ENCODE assay signal across 8 cellular contexts in the genomic region with DNA sequence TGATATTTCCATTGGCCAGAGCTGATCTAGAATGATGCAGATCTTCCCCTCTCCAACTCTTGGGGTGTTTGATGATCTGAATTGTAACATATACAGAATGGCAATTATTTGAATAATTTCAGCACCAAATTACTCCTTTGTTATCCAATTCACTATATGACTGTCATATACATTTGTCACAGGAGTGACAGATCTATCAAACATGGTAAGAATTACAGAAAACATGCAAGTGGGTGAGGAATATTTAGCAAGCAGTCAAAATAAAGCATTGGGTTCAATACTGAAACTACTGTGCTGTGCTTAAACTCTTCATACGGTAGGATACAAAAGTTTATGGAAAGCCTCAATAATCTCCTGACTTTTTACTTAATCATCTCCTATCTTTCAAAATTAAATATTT. TPM values are rescaled to one million over a fixed set of nuclear protein-coding genes. Genes with fewer than 3 reads are reported as not detected.
"Had no signal": no experiment of that assay in that cellular context is flagged by ENCODE, and none has a peak within 500 bp of the region (broad histone marks: within the 10 kb centered on the region; RNA-seq: fewer than 3 reads in every experiment).

No MANE protein-coding gene starts in this region.

- H3K27ac ChIP-seq: GM23248, HL-60 had no signal

- DNase-seq: GM23248, GOT3, H7, HCEC 1CT, KBM-7 had no signal

- H3K4me3 ChIP-seq: GM23248 had no signal

- H3K27me3 Mint-ChIP-seq: IgD-negative memory B cell had no signal

- H2AFZ ChIP-seq: GM23248 had no signal

- ATAC-seq: HepG2 had no signal

- H3K4me1 Mint-ChIP-seq: IgD-negative memory B cell had no signal

- H3K4me3 Mint-ChIP-seq: IgD-negative memory B cell had no signal

- H3K27ac Mint-ChIP-seq: IgD-negative memory B cell had no signal

- H3K9ac ChIP-seq: GM23248 had no signal

- H3K36me3 Mint-ChIP-seq: IgD-negative memory B cell had no signal

RNA-seq across cellular contexts. Expression of gene MPDZ, which starts 8.8 kb away (rescaled TPM):
- polyA plus RNA-seq: IgD-negative memory B cell had no signal
